ENCODE assay signal across 18 cellular contexts in the genomic region with DNA sequence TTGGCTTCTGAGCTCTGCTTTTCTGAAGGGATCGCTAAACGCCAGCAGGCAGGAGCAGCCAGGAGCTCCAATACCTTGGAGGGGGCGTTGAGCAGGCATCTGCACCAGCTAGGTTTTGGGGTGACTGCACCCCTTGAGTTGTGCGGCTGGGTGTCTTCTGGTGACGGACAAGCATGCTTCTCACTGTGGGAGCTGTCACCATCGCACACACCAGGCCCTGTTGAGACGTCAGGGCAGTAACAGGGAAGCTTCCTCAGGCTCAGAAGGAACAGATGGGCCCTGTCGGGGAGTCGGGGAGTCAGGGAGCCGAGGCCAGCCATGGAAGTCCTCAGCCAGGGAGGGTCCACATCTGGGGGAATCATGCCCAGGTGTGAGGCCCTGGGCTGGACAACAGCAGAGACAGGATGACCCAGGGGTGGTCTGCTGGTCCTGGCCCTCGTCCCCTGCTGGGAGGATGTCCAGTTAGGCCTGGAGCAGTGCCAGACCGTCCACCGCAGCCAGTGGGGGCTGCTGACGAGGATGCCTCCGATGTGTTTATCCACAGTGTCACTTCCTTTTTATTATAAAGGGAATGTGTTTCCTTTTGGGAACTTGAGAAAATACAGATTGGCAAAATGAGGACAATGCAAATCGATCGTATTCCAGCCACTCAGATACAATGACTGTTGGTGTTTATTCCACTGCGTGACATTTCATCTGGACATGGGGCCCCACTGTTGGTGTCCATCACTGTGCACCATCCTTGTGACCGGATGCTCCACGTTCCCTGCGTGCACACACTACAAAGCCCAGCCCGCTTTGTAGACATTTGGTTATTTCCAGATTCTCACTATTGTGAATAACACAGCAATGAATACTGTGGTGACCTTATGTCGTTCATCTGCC. TPM values are rescaled to one million over a fixed set of nuclear protein-coding genes. Genes with fewer than 3 reads are reported as not detected.
DNase-seq lines count a peak whose midpoint lies in the region; ATAC-seq and TF ChIP-seq lines count a peak whose summit lies in the region.
"Had no signal": no experiment of that assay in that cellular context is flagged by ENCODE, and none has a peak within 500 bp of the region (broad histone marks: within the 10 kb centered on the region; RNA-seq: fewer than 3 reads in every experiment).

No MANE protein-coding gene starts in this region.

- peaks cover 0 to 13% (median 0%) of the 10 kb centered on the region in 11 experiments; a peak in 1 of 22 replicates for H4K20me1 ChIP-seq in BLaER1 treated with 17β-estradiol and CSF1 and Interleukin-3, amounts not matched to agents 10 nM and 100 nM
- H4K20me1 ChIP-seq in osteoblast (ENCODE audit: insufficient read depth, low read length) (no peaks in the 10 kb centered on the region), hepatocyte (ENCODE audit: insufficient read depth, poor library complexity, severe bottlenecking) (no peaks in the 10 kb centered on the region)

- peaks cover 0 to 3% (median 2%) of the 10 kb centered on the region in 3 donors for H3K36me3 Mint-ChIP-seq in immature natural killer cell

- H3K4me3 ChIP-seq in BLaER1 treated with 17β-estradiol and CSF1 and Interleukin-3, amounts not matched to agents 10 nM and 100 nM = no peak overlapping the region; a peak in 1 of 20 replicates
- H3K4me3 ChIP-seq in RWPE2 (ENCODE audit: severe bottlenecking) (no peak overlapping the region), osteoblast (ENCODE audit: insufficient read depth, low read length) (no peak overlapping the region), hepatocyte (no peak overlapping the region)
- H3K4me3 ChIP-seq: lung had no signal

- H3K9me2 ChIP-seq in hepatocyte (replicated peaks; ENCODE audit: insufficient read depth) = no peaks in the 10 kb centered on the region

- WGBS in hepatocyte (ENCODE audit: low lambda C conversion rate, missing lambda C conversion rate) = 87% methylated on average over 23 of the region's 23 CpGs

- H3K9me3 Mint-ChIP-seq in immature natural killer cell = no peaks in the 10 kb centered on the region
- H3K9me3 Mint-ChIP-seq: activated CD4-positive, alpha-beta memory T cell treated with anti-CD3 and anti-CD28 coated beads, Interleukin-2, amount 10 ng/mL, durations not matched to agents 7 days and 5 days had no signal

- peak overlapping the region in 2 of 5 donors; percentile 51 to 72 for H3K4me3 Mint-ChIP-seq in immature natural killer cell
- H3K4me3 Mint-ChIP-seq: activated CD4-positive, alpha-beta memory T cell treated with anti-CD3 and anti-CD28 coated beads, Interleukin-2, amount 10 ng/mL, durations not matched to agents 7 days and 5 days had no signal

- no peak overlapping the region for H3K27ac ChIP-seq in BLaER1 treated with 17β-estradiol and CSF1 and Interleukin-3, amounts not matched to agents 10 nM and 100 nM
- H3K27ac ChIP-seq in RWPE2 (ENCODE audit: poor library complexity, severe bottlenecking) (peak overlapping the region; percentile 36), osteoblast (ENCODE audit: low read depth, low read length) (no peak overlapping the region), hepatocyte (no peak overlapping the region)
- H3K27ac ChIP-seq: parathyroid adenoma had no signal

- peaks cover 8 to 10% of the 10 kb centered on the region in 2 donors for H3K4me1 Mint-ChIP-seq in immature natural killer cell

- peaks cover 4 to 11% (median 10%) of the 10 kb centered on the region in 3 donors for H3K27me3 Mint-ChIP-seq in immature natural killer cell (ENCODE audit: low read depth in 3 of 3)

- peak overlapping the region in 2 of 11 experiments; percentile 47 to 81; a peak in 3 of 22 replicates for H3K9ac ChIP-seq in BLaER1 treated with 17β-estradiol and CSF1 and Interleukin-3, amounts not matched to agents 10 nM and 100 nM
- H3K9ac ChIP-seq: parathyroid adenoma had no signal

- H2AFZ ChIP-seq in osteoblast (ENCODE audit: low read length) = no peak overlapping the region
- no peak overlapping the region for H2AFZ ChIP-seq in hepatocyte
- H2AFZ ChIP-seq: parathyroid adenoma had no signal

- no peak for ATAC-seq in RWPE2 (ENCODE audit: low read depth)
- ATAC-seq: esophagus mucosa had no signal

- peaks cover 0 to 8% (median 0%) of the 10 kb centered on the region in 11 experiments; a peak in 3 of 22 replicates for H3K36me3 ChIP-seq in BLaER1 treated with 17β-estradiol and CSF1 and Interleukin-3, amounts not matched to agents 10 nM and 100 nM
- H3K36me3 ChIP-seq in RWPE2 (ENCODE audit: low read depth) (no peaks in the 10 kb centered on the region), osteoblast (ENCODE audit: insufficient read depth, low read length) (no peaks in the 10 kb centered on the region), hepatocyte (replicated peaks; ENCODE audit: insufficient read depth, low read depth) (no peaks in the 10 kb centered on the region)

- H3K27ac Mint-ChIP-seq in immature natural killer cell = no peak overlapping the region
- H3K27ac Mint-ChIP-seq: activated CD4-positive, alpha-beta memory T cell treated with anti-CD3 and anti-CD28 coated beads, Interleukin-2, amount 10 ng/mL, durations not matched to agents 7 days and 5 days had no signal

- H3K27me3 ChIP-seq in BLaER1 treated with 17β-estradiol and CSF1 and Interleukin-3, amounts not matched to agents 10 nM and 100 nM = peaks cover 0 to 83% (median 10%) of the 10 kb centered on the region in 11 experiments; a peak in 12 of 22 replicates
- no peaks in the 10 kb centered on the region for H3K27me3 ChIP-seq in RWPE2 (ENCODE audit: insufficient read depth, poor library complexity, severe bottlenecking)
- no peaks in the 10 kb centered on the region for H3K27me3 ChIP-seq in osteoblast (ENCODE audit: insufficient read depth, low read length)
- no peaks in the 10 kb centered on the region for H3K27me3 ChIP-seq in hepatocyte

- DNase-seq in RWPE2 (ENCODE audit: low spot score) = no peak
- peak; percentile 74 for DNase-seq in cardiac septum (ENCODE audit: low spot score)
- DNase-seq in osteoblast (ENCODE audit: insufficient read length, low spot score, missing footprints) = peak; percentile 85
- no peak for DNase-seq in anterior cingulate cortex (lab: John Stamatoyannopoulos, UW)
- DNase-seq in hepatocyte (ENCODE audit: low spot score) = no peak
- no peak for DNase-seq in immature natural killer cell
- DNase-seq in stimulated activated CD8-positive, alpha-beta memory T cell treated with anti-CD3 and anti-CD28 coated beads, Interleukin-4, amount 100 ng/mL, for 48 hours = no peak
- DNase-seq: activated CD4-positive, alpha-beta memory T cell treated with anti-CD3 and anti-CD28 coated beads, Interleukin-2, amount 10 ng/mL, durations not matched to agents 7 days and 5 days; cerebellar nuclear complex; DMS79; hypothalamus; NCI-H1105 treated with DMSO at 0.1 percent for 48 hours; RPMI8226; stimulated activated CD4-positive, alpha-beta T cell treated with anti-CD3 and anti-CD28 coated beads, Interleukin-2, amount 100 ng/mL, for 24 hours had no signal

- H3K79me2 ChIP-seq in osteoblast (ENCODE audit: insufficient read depth, low read length) (no peaks in the 10 kb centered on the region), hepatocyte (no peaks in the 10 kb centered on the region)
- H3K79me2 ChIP-seq: parathyroid adenoma had no signal

- H3K9me3 ChIP-seq in BLaER1 treated with 17β-estradiol and CSF1 and Interleukin-3, amounts not matched to agents 10 nM and 100 nM (replicated peaks in 1 of 11) = peaks cover 0 to 3% (median 0%) of the 10 kb centered on the region in 11 experiments; a peak in 5 of 22 replicates
- H3K9me3 ChIP-seq in RWPE2 (ENCODE audit: severe bottlenecking) = no peaks in the 10 kb centered on the region
- no peaks in the 10 kb centered on the region for H3K9me3 ChIP-seq in osteoblast (ENCODE audit: low read depth, low read length)
- H3K9me3 ChIP-seq in hepatocyte (ENCODE audit: low read depth) = no peaks in the 10 kb centered on the region

- H3K4me1 ChIP-seq in BLaER1 treated with 17β-estradiol and CSF1 and Interleukin-3, amounts not matched to agents 10 nM and 100 nM = peaks cover 20 to 97% (median 83%) of the 10 kb centered on the region in 10 experiments
- peaks cover 22% of the 10 kb centered on the region for H3K4me1 ChIP-seq in RWPE2 (ENCODE audit: insufficient read depth, poor library complexity, severe bottlenecking)
- H3K4me1 ChIP-seq in osteoblast (ENCODE audit: insufficient read depth, low read length) = peaks cover 27% of the 10 kb centered on the region
- peaks cover 34% of the 10 kb centered on the region for H3K4me1 ChIP-seq in hepatocyte (ENCODE audit: insufficient read depth)
- H3K4me1 ChIP-seq: parathyroid adenoma had no signal

- intact Hi-C loops in cardiac septum (cut with DNase I) = no loop called here

- TF ChIP-seq CTCF in RWPE2 (IDR thresholded peaks at IDR 0.05; ENCODE audit: poor library complexity, severe bottlenecking) (no peak), osteoblast (IDR thresholded peaks at IDR 0.05; ENCODE audit: extremely low read depth, low read depth, low read length) (no peak), hepatocyte (IDR thresholded peaks at IDR 0.05; ENCODE audit: poor library complexity) (no peak)

- peak overlapping the region in 9 of 11 experiments; percentile 92 to 100 (median 99); a peak in 18 of 22 replicates for H3K4me2 ChIP-seq in BLaER1 treated with 17β-estradiol and CSF1 and Interleukin-3, amounts not matched to agents 10 nM and 100 nM
- no peak overlapping the region for H3K4me2 ChIP-seq in osteoblast (ENCODE audit: insufficient read depth, low read length)
- H3K4me2 ChIP-seq in hepatocyte = no peak overlapping the region

RNA-seq across cellular contexts. Expression of gene ADARB1, which starts 57.6 kb away (rescaled TPM):
- 13.7 TPM for total RNA-seq in cardiac septum
- total RNA-seq in osteoblast = 19.5 and 28.9 TPM in 2 replicates
- total RNA-seq in hepatocyte = 9.9 and 16.0 TPM in 2 replicates
- polyA plus RNA-seq in hepatocyte = 17.3 and 19.4 TPM in 2 replicates
- 1 to 10 TPM; 3.0 to 4.5 (median 3.4) TPM for polyA plus RNA-seq in immature natural killer cell

Comparison
In these comparisons a context has a peak if more than half of its experiments do, and no peak if none do; other contexts are left out.
1. H3K4me2 ChIP-seq: peak in BLaER1 treated with 17β-estradiol and CSF1 and Interleukin-3, amounts not matched to agents 10 nM and 100 nM (9 of 11); none in osteoblast (single experiment) and hepatocyte (single experiment).
2. DNase-seq: peak in cardiac septum (single experiment) and osteoblast (single experiment); none in RWPE2 (single experiment), anterior cingulate cortex (0 of 58), hepatocyte (single experiment), immature natural killer cell (0 of 3) and stimulated activated CD8-positive, alpha-beta memory T cell treated with anti-CD3 and anti-CD28 coated beads, Interleukin-4, amount 100 ng/mL, for 48 hours (single experiment).